In the genomic region with DNA sequence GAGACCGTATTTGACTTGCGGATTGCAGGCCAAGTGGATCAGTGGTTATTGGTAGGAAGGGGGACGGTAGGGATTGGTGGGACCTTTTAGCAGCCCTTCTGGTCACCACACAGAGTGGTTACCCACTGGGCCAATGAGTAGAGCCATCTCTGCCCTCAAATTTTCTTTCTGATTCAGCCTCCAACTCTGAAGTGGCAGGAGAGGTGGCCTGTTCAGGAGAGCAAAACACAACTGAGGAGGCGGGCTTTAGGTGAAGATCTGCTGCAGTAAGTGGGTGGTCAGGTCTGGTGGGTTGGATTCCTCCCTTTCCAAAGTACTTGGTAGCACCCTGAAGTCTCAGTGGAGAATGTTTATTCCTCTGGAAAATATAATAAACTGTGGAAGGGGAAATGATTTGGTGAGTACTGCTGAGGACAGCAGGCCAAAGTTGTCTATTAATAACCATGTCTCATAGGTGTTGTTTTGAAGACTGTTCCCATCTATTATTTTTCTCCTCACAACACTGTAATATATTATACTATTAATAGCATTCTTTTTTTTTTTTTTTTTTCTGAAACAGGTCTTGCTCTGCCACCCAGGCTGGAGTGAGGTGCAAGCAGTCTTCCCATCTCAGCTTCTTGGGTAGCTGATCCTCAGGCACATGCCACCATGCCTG, we compare ENCODE assay signal across 18 cellular contexts. TPM values are rescaled to one million over a fixed set of nuclear protein-coding genes. Genes with fewer than 3 reads are reported as not detected.
DNase-seq lines count a peak whose midpoint lies in the region; ATAC-seq and TF ChIP-seq lines count a peak whose summit lies in the region.
"Had no signal": no experiment of that assay in that cellular context is flagged by ENCODE, and none has a peak within 500 bp of the region (broad histone marks: within the 10 kb centered on the region; RNA-seq: fewer than 3 reads in every experiment).

No MANE protein-coding gene starts in this region.

- no peak for TF ChIP-seq CTCF in coronary artery (IDR thresholded peaks at IDR 0.05)
- no peak for TF ChIP-seq CTCF in gastroesophageal sphincter (IDR thresholded peaks at IDR 0.05)
- no peak for TF ChIP-seq CTCF in left ventricle myocardium inferior (IDR thresholded peaks at IDR 0.05; ENCODE audit: borderline replicate concordance)
- TF ChIP-seq CTCF in psoas muscle (IDR thresholded peaks at IDR 0.05) = no peak

- H3K4me1 ChIP-seq in gastroesophageal sphincter (peaks cover 0 to 53% (median 0%) of the 10 kb centered on the region in 3 donors), left ventricle myocardium inferior (peaks cover 29% of the 10 kb centered on the region), psoas muscle (peaks cover 12% of the 10 kb centered on the region)
- H3K4me1 ChIP-seq: BLaER1 treated with 17β-estradiol and CSF1 and Interleukin-3, amounts not matched to agents 10 nM and 100 nM had no signal

- H3K27me3 ChIP-seq in gastroesophageal sphincter = no peaks in the 10 kb centered on the region
- no peaks in the 10 kb centered on the region for H3K27me3 ChIP-seq in left ventricle myocardium inferior (ENCODE audit: low read depth)
- no peaks in the 10 kb centered on the region for H3K27me3 ChIP-seq in psoas muscle (ENCODE audit: insufficient read depth in 3 of 3, low read length in 2 of 3)
- H3K27me3 ChIP-seq: BLaER1 treated with 17β-estradiol and CSF1 and Interleukin-3, amounts not matched to agents 10 nM and 100 nM had no signal

- no peak overlapping the region for H3K27ac ChIP-seq in coronary artery
- H3K27ac ChIP-seq in gastroesophageal sphincter = peak overlapping the region; percentile 6 to 76 (median 65)
- H3K27ac ChIP-seq in left ventricle myocardium inferior (replicated peaks) = peak overlapping the region; percentile 75
- H3K27ac ChIP-seq in psoas muscle = peak overlapping the region; percentile 66
- H3K27ac ChIP-seq: BLaER1 treated with 17β-estradiol and CSF1 and Interleukin-3, amounts not matched to agents 10 nM and 100 nM had no signal

- no peak for TF ChIP-seq POLR2A in gastroesophageal sphincter (IDR thresholded peaks at IDR 0.05)

- 69 to 100% methylated on average over 1 to 3 of the region's 4 CpGs for WGBS in gastroesophageal sphincter (ENCODE audit: low coverage in 1 of 2), 2 donors
- WGBS in psoas muscle, 3 donors = 94 to 96% (median 95%) methylated on average over 4 of the region's 4 CpGs

- ATAC-seq in gastroesophageal sphincter (peak; percentile 67), psoas muscle (peak; percentile 71 to 96 (median 88))
- ATAC-seq: GM12878, GM23338, HepG2 had no signal

- H3K4me3 ChIP-seq in coronary artery (no peak overlapping the region), gastroesophageal sphincter (no peak overlapping the region), left ventricle myocardium inferior (no peak overlapping the region), psoas muscle (no peak overlapping the region)
- H3K4me3 ChIP-seq: BLaER1 treated with 17β-estradiol and CSF1 and Interleukin-3, amounts not matched to agents 10 nM and 100 nM; GM12878; GM23338 had no signal

- H3K36me3 ChIP-seq in gastroesophageal sphincter = peaks cover 0 to 19% of the 10 kb centered on the region in 2 donors
- peaks cover 16% of the 10 kb centered on the region for H3K36me3 ChIP-seq in left ventricle myocardium inferior
- peaks cover 0 to 22% of the 10 kb centered on the region in 2 donors for H3K36me3 ChIP-seq in psoas muscle (ENCODE audit: insufficient read depth in 1 of 2, low read depth in 1 of 2)

- intact Hi-C loops in left ventricle myocardium inferior (cut with micrococcal nuclease) = no loop called here
- intact Hi-C loops in psoas muscle (cut with DNase I) = no loop called here

- H3K9me3 ChIP-seq in gastroesophageal sphincter (no peaks in the 10 kb centered on the region), left ventricle myocardium inferior (replicated peaks) (no peaks in the 10 kb centered on the region), psoas muscle (no peaks in the 10 kb centered on the region)
- H3K9me3 ChIP-seq: BLaER1 treated with 17β-estradiol and CSF1 and Interleukin-3, amounts not matched to agents 10 nM and 100 nM had no signal

- TF ChIP-seq EP300 in gastroesophageal sphincter (IDR thresholded peaks at IDR 0.05) = no peak

- DNase-seq in coronary artery (ENCODE audit: low spot score) = peak; percentile 9
- DNase-seq in left ventricle myocardium inferior = no peak
- DNase-seq in psoas muscle = no peak
- no peak for DNase-seq in NCI-H226
- DNase-seq in T-helper 1 cell = no peak
- DNase-seq in D341Med (ENCODE audit: low spot score) = no peak
- no peak for DNase-seq in COR-L47 (lab: John Stamatoyannopoulos, UW)
- DNase-seq: ACHN; Calu3; CD4-positive, CD25-positive, alpha-beta regulatory T cell; DMS79; H9 had no signal

RNA-seq across cellular contexts. Expression of gene MISFA, which starts 1.5 kb away (rescaled TPM):
- 10 to 100 TPM in 2 of 4 donors, 1 to 10 TPM in 1, not detected in 1; 4.2 to 13.9 (median 10.4) TPM for total RNA-seq in gastroesophageal sphincter
- 10.7 TPM for total RNA-seq in left ventricle myocardium inferior
- 1 to 10 TPM; 3.1 to 7.2 (median 5.7) TPM for total RNA-seq in psoas muscle
- 1 to 10 TPM; 1.4 to 6.1 (median 5.8) TPM for polyA plus RNA-seq in psoas muscle
- total RNA-seq: G401, GM23338 had no signal

RNA-seq across cellular contexts. Expression of gene UEVLD, which starts 12.5 kb away (rescaled TPM):
- total RNA-seq in gastroesophageal sphincter (10 to 100 TPM; 33.7 to 45.6 (median 38.9) TPM), left ventricle myocardium inferior (17.7 TPM), psoas muscle (10 to 100 TPM in 3 of 4 donors, 1 to 10 TPM in 1; 9.9 to 19.0 (median 14.2) TPM)
- 10 to 100 TPM in 1 of 3 donors, 1 to 10 TPM in 2; 9.4 to 38.6 (median 9.6) TPM for polyA plus RNA-seq in psoas muscle

RNA-seq across cellular contexts. Expression of gene SPTY2D1, which starts 33.1 kb away (rescaled TPM):
- total RNA-seq in gastroesophageal sphincter (10 to 100 TPM; 16.3 to 30.1 (median 25.3) TPM), left ventricle myocardium inferior (8.7 TPM), psoas muscle (10 to 100 TPM; 13.7 to 16.8 (median 15.1) TPM)
- polyA plus RNA-seq in psoas muscle = 10 to 100 TPM in 1 of 3 donors, 1 to 10 TPM in 2; 4.8 to 17.8 (median 7.3) TPM

Comparison
In these comparisons a context has a peak if more than half of its experiments do, and no peak if none do; other contexts are left out.
1. H3K27ac ChIP-seq: peak in gastroesophageal sphincter (4 of 4), left ventricle myocardium inferior (single experiment) and psoas muscle (single experiment); none in coronary artery (0 of 2).